ENCODE assay signal across 25 cellular contexts in the genomic region with DNA sequence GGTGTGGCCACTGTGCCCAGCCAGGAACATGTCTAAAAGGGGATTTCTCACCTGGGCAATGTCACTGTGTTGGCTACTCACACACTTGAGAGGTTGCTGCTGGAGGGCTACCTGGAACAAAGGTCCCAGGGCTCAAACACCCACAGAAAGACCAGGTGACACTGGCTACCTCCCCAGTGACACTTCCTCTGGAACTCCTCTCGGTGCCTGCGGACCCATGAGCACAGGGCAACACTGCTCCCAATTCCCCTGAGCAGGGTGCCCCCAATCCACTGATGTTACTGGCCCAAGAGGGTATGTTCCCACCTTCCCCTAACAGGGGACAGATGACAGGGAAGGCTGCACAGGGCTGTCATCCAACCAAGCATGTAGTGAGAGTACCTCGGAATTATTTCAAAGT. TPM values are rescaled to one million over a fixed set of nuclear protein-coding genes. Genes with fewer than 3 reads are reported as not detected.
"Had no signal": no experiment of that assay in that cellular context is flagged by ENCODE, and none has a peak within 500 bp of the region (broad histone marks: within the 10 kb centered on the region; RNA-seq: fewer than 3 reads in every experiment).

No MANE protein-coding gene starts in this region.

- ATAC-seq: activated T-cell treated with anti-CD3 and anti-CD28 coated beads, Interleukin-2, amount 50 U/mL, for 4 hours; Panc1; T-helper 17 cell; WTC11 had no signal

- H3K4me3 ChIP-seq: cardiac muscle cell, MG63 had no signal

- H3K9me3 Mint-ChIP-seq: activated CD4-positive, alpha-beta memory T cell treated with anti-CD3 and anti-CD28 coated beads for 36 hours; activated CD4-positive, alpha-beta T cell treated with anti-CD3 and anti-CD28 coated beads, Interleukin-2, amount 10 ng/mL, durations not matched to agents 7 days and 5 days; activated naive CD4-positive, alpha-beta T cell treated with anti-CD3 and anti-CD28 coated beads for 36 hours; activated T-cell treated with anti-CD3 and anti-CD28 coated beads, Interleukin-2, amount 50 U/mL, for 4 hours; WTC11 had no signal

- H3K36me3 ChIP-seq: brain microvascular endothelial cell, cardiac muscle cell, MG63 had no signal

- DNase-seq: activated CD4-positive, alpha-beta memory T cell treated with anti-CD3 and anti-CD28 coated beads for 36 hours; activated CD4-positive, alpha-beta T cell treated with anti-CD3 and anti-CD28 coated beads, Interleukin-2, amount 10 ng/mL, durations not matched to agents 7 days and 5 days; activated CD8-positive, alpha-beta memory T cell treated with anti-CD3 and anti-CD28 coated beads for 24 hours; activated gamma-delta T cell; activated naive CD4-positive, alpha-beta T cell treated with anti-CD3 and anti-CD28 coated beads for 36 hours; activated T-cell treated with anti-CD3 and anti-CD28 coated beads, Interleukin-2, amount 50 U/mL, for 4 hours; amygdala; brain microvascular endothelial cell; MG63; MV-4-11; NCI-H1092 treated with DMSO at 0.1 percent for 48 hours; NCI-H1436; NCI-H1694 treated with DMSO at 0.1 percent for 48 hours; NCI-H2029 treated with DMSO at 0.1 percent for 48 hours; NCI-H345; NCI-H69; NK-92 treated with Interleukin-12 subunit alpha and Interleukin-12 subunit beta, amount 100 ng/mL, for 24 hours; RPMI8226; SHP77 treated with DMSO at 0.1 percent for 48 hours; T-helper 17 cell; T-helper 9 cell had no signal

- H3K4me3 Mint-ChIP-seq: activated CD4-positive, alpha-beta memory T cell treated with anti-CD3 and anti-CD28 coated beads for 36 hours; activated CD4-positive, alpha-beta T cell treated with anti-CD3 and anti-CD28 coated beads, Interleukin-2, amount 10 ng/mL, durations not matched to agents 7 days and 5 days; activated naive CD4-positive, alpha-beta T cell treated with anti-CD3 and anti-CD28 coated beads for 36 hours; activated naive CD8-positive, alpha-beta T cell; activated T-cell treated with anti-CD3 and anti-CD28 coated beads, Interleukin-2, amount 50 U/mL, for 4 hours; T-helper 17 cell; WTC11 had no signal

- H3K36me3 Mint-ChIP-seq: activated CD4-positive, alpha-beta memory T cell treated with anti-CD3 and anti-CD28 coated beads for 36 hours; activated naive CD8-positive, alpha-beta T cell; WTC11 had no signal

- H3K27ac ChIP-seq: brain microvascular endothelial cell, cardiac muscle cell had no signal

- H3K9me3 ChIP-seq: MG63 had no signal

- H3K27ac Mint-ChIP-seq: activated CD4-positive, alpha-beta memory T cell treated with anti-CD3 and anti-CD28 coated beads for 36 hours; activated CD4-positive, alpha-beta T cell treated with anti-CD3 and anti-CD28 coated beads, Interleukin-2, amount 10 ng/mL, durations not matched to agents 7 days and 5 days; activated naive CD4-positive, alpha-beta T cell treated with anti-CD3 and anti-CD28 coated beads for 36 hours; activated naive CD8-positive, alpha-beta T cell; T-helper 17 cell; WTC11 had no signal

RNA-seq across cellular contexts. Expression of a gene that starts 5.8 kb away (rescaled TPM):
- total RNA-seq: activated CD4-positive, alpha-beta T cell treated with anti-CD3 and anti-CD28 coated beads, Interleukin-2, amount 10 ng/mL, durations not matched to agents 7 days and 5 days; cardiac muscle cell; T-helper 17 cell had no signal
